ENCODE assay signal across 18 cellular contexts in the genomic region with DNA sequence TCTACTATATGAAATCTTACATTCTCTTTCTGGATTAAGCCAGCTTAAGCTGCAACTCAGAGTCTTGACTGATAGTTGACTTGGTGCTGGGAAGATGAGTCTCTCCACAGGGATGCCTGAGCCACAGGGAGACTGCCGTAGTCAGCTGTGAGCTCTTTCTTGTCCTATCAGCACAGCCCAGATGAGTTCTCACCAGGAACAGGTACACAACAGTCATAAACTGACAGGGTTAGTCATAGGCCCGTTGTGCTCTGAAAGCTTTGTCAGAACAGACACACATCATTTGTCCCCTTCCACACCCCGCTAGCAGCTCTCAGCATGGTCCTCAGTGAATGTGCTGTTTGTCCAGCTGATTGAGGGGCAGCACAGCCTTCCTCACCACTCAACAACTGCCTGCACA.
DNase-seq lines count a peak whose midpoint lies in the region; ATAC-seq, FAIRE-seq and TF ChIP-seq lines count a peak whose summit lies in the region.
"Had no signal": no experiment of that assay in that cellular context is flagged by ENCODE, and none has a peak within 500 bp of the region (broad histone marks: within the 10 kb centered on the region; RNA-seq: fewer than 3 reads in every experiment).

No MANE protein-coding gene starts in this region.

- no peak overlapping the region for H3K23ac ChIP-seq in trophoblast cell (ENCODE audit: low read length)

- H3K79me1 ChIP-seq in trophoblast cell (ENCODE audit: low read length), result peaks cover 40% of the 10 kb centered on the region

- H4K12ac ChIP-seq in trophoblast cell (ENCODE audit: low read depth, low read length), result no peak overlapping the region

- FAIRE-seq in RCC 7860 (lab: Jason Lieb, UNC), result peak; percentile 79
- FAIRE-seq: GM12878 had no signal

- peak overlapping the region; percentile 63 for H3K14ac ChIP-seq in trophoblast cell (ENCODE audit: low read length)

- no peaks in the 10 kb centered on the region for H3K36me3 ChIP-seq in trophoblast cell (ENCODE audit: control insufficient read depth in 1 of 2, insufficient read depth in 2 of 2, low read length in 2 of 2)
- H3K36me3 ChIP-seq: adrenal gland; BLaER1 treated with 17β-estradiol and CSF1 and Interleukin-3, amounts not matched to agents 10 nM and 100 nM; ovary; spleen had no signal

- peak overlapping the region; percentile 73 for H2BK120ac ChIP-seq in trophoblast cell (ENCODE audit: insufficient read depth, low read length, poor library complexity)

- ATAC-seq in esophagus mucosa (peak; percentile 18), GM18868 (IDR thresholded peaks at IDR 0.05; ENCODE audit: unreplicated experiment) (no peak)
- ATAC-seq: GM12878 had no signal

- H3K27me3 ChIP-seq in trophoblast cell (ENCODE audit: insufficient read depth, low read length), result no peaks in the 10 kb centered on the region
- H3K27me3 ChIP-seq: adrenal gland; BLaER1 treated with 17β-estradiol and CSF1 and Interleukin-3, amounts not matched to agents 10 nM and 100 nM; ovary; spleen had no signal

- TF ChIP-seq CTCF in coronary artery (IDR thresholded peaks at IDR 0.05), result no peak

- H3K9me3 ChIP-seq in trophoblast cell (ENCODE audit: insufficient read depth, low read depth, low read length), result no peaks in the 10 kb centered on the region
- H3K9me3 ChIP-seq: adrenal gland, ovary, spleen had no signal

- peak overlapping the region; percentile 10 for H3K4ac ChIP-seq in trophoblast cell (ENCODE audit: low read depth, low read length)

- H3K18ac ChIP-seq in trophoblast cell (ENCODE audit: low read length), result peak overlapping the region; percentile 11

- peak overlapping the region; percentile 40 for H4K8ac ChIP-seq in trophoblast cell (ENCODE audit: low read depth, low read length)

- in situ Hi-C loops in KBM-7 (cut with MboI; ENCODE audit: low pct_unique_long_range_greater_than_20kb, low sequenced_read_pairs), result no loop called here

- peaks cover 21 to 32% of the 10 kb centered on the region in 2 experiments for H3K4me1 ChIP-seq in trophoblast cell (ENCODE audit: control insufficient read depth in 1 of 2, insufficient read depth in 2 of 2, low read length in 2 of 2)

- H3K9ac ChIP-seq in trophoblast cell (ENCODE audit: low read length), result no peak overlapping the region

- H3K4me2 ChIP-seq in trophoblast cell (ENCODE audit: low read length), result no peak overlapping the region

- no peaks in the 10 kb centered on the region for H3K79me2 ChIP-seq in trophoblast cell (ENCODE audit: control insufficient read depth, insufficient read depth, low read length, poor library complexity)

- WGBS in trophoblast cell (ENCODE audit: extremely low coverage, insufficient coverage, insufficient read length), result no CpG with 5 or more reads among the region's 3 CpGs

- peak; percentile 28 for DNase-seq in EH (ENCODE audit: low read depth)
- DNase-seq in RCC 7860 (ENCODE audit: low spot score), result peak; percentile 98
- no peak for DNase-seq in trophoblast cell
- no peak for DNase-seq in KBM-7
- DNase-seq in NCI-H748 treated with DMSO at 0.1 percent for 48 hours (lab: John Stamatoyannopoulos, UW), result no peak
- no peak for DNase-seq in coronary artery (ENCODE audit: low spot score)
- DNase-seq: activated CD4-positive, alpha-beta T cell treated with anti-CD3 and anti-CD28 coated beads, Interleukin-2, amount 50 U/mL, for 48 hours; adrenal gland; dermis blood vessel endothelial cell; EL; NCI-H2081 treated with DMSO at 0.1 percent for 48 hours; NCI-H774; ovary; spleen had no signal

- peak overlapping the region; percentile 82 for H3K27ac ChIP-seq in trophoblast cell (ENCODE audit: low read depth, low read length)
- no peak overlapping the region for H3K27ac ChIP-seq in coronary artery
- H3K27ac ChIP-seq: ovary had no signal

- H2BK12ac ChIP-seq in trophoblast cell (ENCODE audit: low read length), result peak overlapping the region; percentile 66

- H2AK5ac ChIP-seq in trophoblast cell (ENCODE audit: low read length), result peak overlapping the region; percentile 50

- peak overlapping the region; percentile 83 for H4K91ac ChIP-seq in trophoblast cell (ENCODE audit: low read depth, low read length)

- H2BK5ac ChIP-seq in trophoblast cell (ENCODE audit: low read depth, low read length, poor library complexity), result peak overlapping the region; percentile 75

- no peak overlapping the region for H3K4me3 ChIP-seq in trophoblast cell (ENCODE audit: low read depth, low read length)
- H3K4me3 ChIP-seq in coronary artery, result no peak overlapping the region
- H3K4me3 ChIP-seq: adrenal gland; BLaER1 treated with 17β-estradiol and CSF1 and Interleukin-3, amounts not matched to agents 10 nM and 100 nM; GM12878; ovary; spleen had no signal

- H2AFZ ChIP-seq in trophoblast cell (ENCODE audit: insufficient read depth, low read length, poor library complexity), result no peak overlapping the region

Comparison
In these comparisons a context has a peak if more than half of its experiments do, and no peak if none do; other contexts are left out.
1. DNase-seq: peak in EH (single experiment) and RCC 7860 (single experiment); none in trophoblast cell (0 of 2), KBM-7 (single experiment), NCI-H748 treated with DMSO at 0.1 percent for 48 hours (single experiment) and coronary artery (single experiment).